In genomic region chr5:149714877-149715502, GRCh38 we compare ENCODE assay signal across 2 cellular contexts.
TF ChIP-seq lines count a peak whose summit lies in the region.

No MANE protein-coding gene starts in this region.

TF ChIP-seq in K562, 482 proteins besides CTCF, POLR2A, EP300 and RAD21 (continues in another document):
- TF ChIP-seq NFXL1 (CRISPR knock-in tag; IDR thresholded peaks at IDR 0.05) (no peak), BCOR (IDR thresholded peaks at IDR 0.05) (peak; percentile 52; the same call in 1 of the 2 replicates), CBX5 (IDR thresholded peaks at IDR 0.05; ENCODE audit: borderline replicate concordance, low read depth) (no peak), ZNF24 (IDR thresholded peaks at IDR 0.05) (no peak), ILK (tag; IDR thresholded peaks at IDR 0.05; ENCODE audit: borderline replicate concordance, low read depth) (no peak), NR2C1 (IDR thresholded peaks at IDR 0.05) (no peak), NR2C1 (tag; IDR thresholded peaks at IDR 0.05) (0 out of 2 replicates have a peak, but pooled peaks have one; percentile 21), RBBP5 (IDR thresholded peaks at IDR 0.05; ENCODE audit: borderline replicate concordance, insufficient read depth, low read length, poor library complexity, severe bottlenecking) (no peak), HCFC1 (IDR thresholded peaks at IDR 0.05; ENCODE audit: low read depth, low read length) (no peak), CHD1 (IDR thresholded peaks at IDR 0.05; ENCODE audit: low read length) (no peak), BRD9 (IDR thresholded peaks at IDR 0.05; ENCODE audit: low read depth, partially characterized antibody) (no peak), RFX1 (IDR thresholded peaks at IDR 0.05) (no peak), ZNF583 (CRISPR knock-in tag; IDR thresholded peaks at IDR 0.05) (no peak), E2F5 (CRISPR knock-in tag; IDR thresholded peaks at IDR 0.05) (no peak), SIRT6 (IDR thresholded peaks at IDR 0.05; ENCODE audit: low read depth, low read length) (no peak), ARID1B (IDR thresholded peaks at IDR 0.05) (0 out of 2 replicates have a peak, but pooled peaks have one; percentile 20), ZNF586 (CRISPR knock-in tag; conservative IDR thresholded peaks at IDR 0.05) (no peak), ZNF311 (CRISPR knock-in tag; IDR thresholded peaks at IDR 0.05) (no peak), TEAD4 (IDR thresholded peaks at IDR 0.05; ENCODE audit: low read length) (peak; percentile 40; the same call in 1 of the 2 replicates), TEAD4 (CRISPR knock-in tag; IDR thresholded peaks at IDR 0.05; ENCODE audit: borderline replicate concordance) (no peak), PHB2 (IDR thresholded peaks at IDR 0.05; ENCODE audit: low read depth) (no peak), ZNF282 (CRISPR knock-in tag; IDR thresholded peaks at IDR 0.05) (no peak), CBFA2T3 (IDR thresholded peaks at IDR 0.05) (peak; percentile 9; the same call in 1 of the 2 replicates), CXXC5 (CRISPR knock-in tag; IDR thresholded peaks at IDR 0.05) (no peak), ZNF175 (CRISPR knock-in tag; IDR thresholded peaks at IDR 0.05; ENCODE audit: low read depth) (no peak), ZBTB1 (CRISPR knock-in tag; IDR thresholded peaks at IDR 0.05; ENCODE audit: borderline replicate concordance, low read depth) (no peak), SREBF2 (CRISPR knock-in tag; IDR thresholded peaks at IDR 0.05) (no peak), OTX1 (CRISPR knock-in tag; IDR thresholded peaks at IDR 0.05) (no peak), MEIS2 (IDR thresholded peaks at IDR 0.05; ENCODE audit: partially characterized antibody) (peak; percentile 27), SMARCC2 (IDR thresholded peaks at IDR 0.05; ENCODE audit: low read depth) (no peak), PHTF2 (CRISPR knock-in tag; IDR thresholded peaks at IDR 0.05) (no peak), POLR3G (IDR thresholded peaks at IDR 0.05; ENCODE audit: extremely low read depth, insufficient read length, insufficient replicate concordance) (no peak), TARDBP (IDR thresholded peaks at IDR 0.05) (no peak), FOXA1 (IDR thresholded peaks at IDR 0.05; ENCODE audit: borderline replicate concordance) (no peak)
- TF ChIP-seq, protein P1, sequence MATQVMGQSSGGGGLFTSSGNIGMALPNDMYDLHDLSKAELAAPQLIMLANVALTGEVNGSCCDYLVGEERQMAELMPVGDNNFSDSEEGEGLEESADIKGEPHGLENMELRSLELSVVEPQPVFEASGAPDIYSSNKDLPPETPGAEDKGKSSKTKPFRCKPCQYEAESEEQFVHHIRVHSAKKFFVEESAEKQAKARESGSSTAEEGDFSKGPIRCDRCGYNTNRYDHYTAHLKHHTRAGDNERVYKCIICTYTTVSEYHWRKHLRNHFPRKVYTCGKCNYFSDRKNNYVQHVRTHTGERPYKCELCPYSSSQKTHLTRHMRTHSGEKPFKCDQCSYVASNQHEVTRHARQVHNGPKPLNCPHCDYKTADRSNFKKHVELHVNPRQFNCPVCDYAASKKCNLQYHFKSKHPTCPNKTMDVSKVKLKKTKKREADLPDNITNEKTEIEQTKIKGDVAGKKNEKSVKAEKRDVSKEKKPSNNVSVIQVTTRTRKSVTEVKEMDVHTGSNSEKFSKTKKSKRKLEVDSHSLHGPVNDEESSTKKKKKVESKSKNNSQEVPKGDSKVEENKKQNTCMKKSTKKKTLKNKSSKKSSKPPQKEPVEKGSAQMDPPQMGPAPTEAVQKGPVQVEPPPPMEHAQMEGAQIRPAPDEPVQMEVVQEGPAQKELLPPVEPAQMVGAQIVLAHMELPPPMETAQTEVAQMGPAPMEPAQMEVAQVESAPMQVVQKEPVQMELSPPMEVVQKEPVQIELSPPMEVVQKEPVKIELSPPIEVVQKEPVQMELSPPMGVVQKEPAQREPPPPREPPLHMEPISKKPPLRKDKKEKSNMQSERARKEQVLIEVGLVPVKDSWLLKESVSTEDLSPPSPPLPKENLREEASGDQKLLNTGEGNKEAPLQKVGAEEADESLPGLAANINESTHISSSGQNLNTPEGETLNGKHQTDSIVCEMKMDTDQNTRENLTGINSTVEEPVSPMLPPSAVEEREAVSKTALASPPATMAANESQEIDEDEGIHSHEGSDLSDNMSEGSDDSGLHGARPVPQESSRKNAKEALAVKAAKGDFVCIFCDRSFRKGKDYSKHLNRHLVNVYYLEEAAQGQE (CRISPR knock-in tag; IDR thresholded peaks at IDR 0.05; ENCODE audit: low read depth), result no peak
- TF ChIP-seq, protein P2, sequence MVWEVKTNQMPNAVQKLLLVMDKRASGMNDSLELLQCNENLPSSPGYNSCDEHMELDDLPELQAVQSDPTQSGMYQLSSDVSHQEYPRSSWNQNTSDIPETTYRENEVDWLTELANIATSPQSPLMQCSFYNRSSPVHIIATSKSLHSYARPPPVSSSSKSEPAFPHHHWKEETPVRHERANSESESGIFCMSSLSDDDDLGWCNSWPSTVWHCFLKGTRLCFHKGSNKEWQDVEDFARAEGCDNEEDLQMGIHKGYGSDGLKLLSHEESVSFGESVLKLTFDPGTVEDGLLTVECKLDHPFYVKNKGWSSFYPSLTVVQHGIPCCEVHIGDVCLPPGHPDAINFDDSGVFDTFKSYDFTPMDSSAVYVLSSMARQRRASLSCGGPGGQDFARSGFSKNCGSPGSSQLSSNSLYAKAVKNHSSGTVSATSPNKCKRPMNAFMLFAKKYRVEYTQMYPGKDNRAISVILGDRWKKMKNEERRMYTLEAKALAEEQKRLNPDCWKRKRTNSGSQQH (CRISPR knock-in tag; IDR thresholded peaks at IDR 0.05), result no peak
- TF ChIP-seq, protein P3, sequence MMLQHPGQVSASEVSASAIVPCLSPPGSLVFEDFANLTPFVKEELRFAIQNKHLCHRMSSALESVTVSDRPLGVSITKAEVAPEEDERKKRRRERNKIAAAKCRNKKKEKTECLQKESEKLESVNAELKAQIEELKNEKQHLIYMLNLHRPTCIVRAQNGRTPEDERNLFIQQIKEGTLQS (IDR thresholded peaks at IDR 0.05), result no peak
- TF ChIP-seq, protein P3 (CRISPR knock-in tag; conservative IDR thresholded peaks at IDR 0.05), result no peak

TF ChIP-seq in HepG2, 621 proteins besides CTCF, POLR2A, EP300 and RAD21:
- TF ChIP-seq ZNF629 (CRISPR knock-in tag; conservative IDR thresholded peaks at IDR 0.05) (0 out of 2 replicates have a peak, but pooled peaks have one; percentile 17), ETV5 (CRISPR knock-in tag; IDR thresholded peaks at IDR 0.05; ENCODE audit: borderline replicate concordance) (no peak), THAP8 (CRISPR knock-in tag; IDR thresholded peaks at IDR 0.05; ENCODE audit: borderline replicate concordance) (no peak)
